In the genomic region with DNA sequence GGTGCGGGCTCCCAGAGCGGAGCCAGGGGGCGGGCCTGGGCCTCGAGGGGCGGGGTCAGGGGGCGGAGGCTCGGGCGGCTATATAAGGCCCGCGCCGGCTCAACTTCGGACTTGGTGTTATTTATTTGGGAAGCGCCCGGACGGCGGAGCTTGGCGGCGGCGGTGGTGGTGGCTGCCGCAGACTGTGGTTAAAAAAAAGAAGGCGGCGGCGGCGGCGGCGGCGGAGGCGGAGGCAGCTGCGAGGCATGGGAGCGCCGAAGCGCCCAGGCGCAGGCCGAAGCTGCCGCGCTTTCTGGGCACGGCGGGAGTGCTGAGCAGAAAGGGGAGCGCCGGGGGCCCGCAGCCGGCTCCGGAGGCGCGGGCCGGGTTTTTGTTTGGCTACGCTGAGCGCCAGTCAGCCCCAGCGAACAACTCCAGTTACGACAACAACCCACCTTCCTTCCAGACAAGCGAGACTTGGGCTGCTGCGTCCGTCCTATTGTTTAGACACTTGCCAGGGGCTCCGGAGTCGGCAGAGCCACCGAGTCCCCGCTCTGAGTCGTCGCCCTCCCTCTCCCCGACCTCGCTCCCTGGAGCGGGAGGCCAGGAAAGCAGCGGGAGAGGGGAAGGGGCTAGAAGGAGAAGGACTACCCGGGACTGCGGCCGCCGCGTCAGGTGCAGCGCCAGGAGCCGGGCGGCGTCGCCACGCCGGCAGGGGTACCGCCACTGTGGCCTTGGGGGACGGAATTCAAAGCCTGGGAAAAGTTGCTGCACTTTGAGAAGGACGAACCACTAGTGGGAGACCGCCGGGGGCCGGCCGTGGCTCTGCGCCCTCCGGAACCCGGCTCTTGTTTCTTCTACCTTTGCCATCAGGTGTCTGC, we compare ENCODE assay signal across 1 cellular context.
TF ChIP-seq lines count a peak whose summit lies in the region.

A gene with protein sequence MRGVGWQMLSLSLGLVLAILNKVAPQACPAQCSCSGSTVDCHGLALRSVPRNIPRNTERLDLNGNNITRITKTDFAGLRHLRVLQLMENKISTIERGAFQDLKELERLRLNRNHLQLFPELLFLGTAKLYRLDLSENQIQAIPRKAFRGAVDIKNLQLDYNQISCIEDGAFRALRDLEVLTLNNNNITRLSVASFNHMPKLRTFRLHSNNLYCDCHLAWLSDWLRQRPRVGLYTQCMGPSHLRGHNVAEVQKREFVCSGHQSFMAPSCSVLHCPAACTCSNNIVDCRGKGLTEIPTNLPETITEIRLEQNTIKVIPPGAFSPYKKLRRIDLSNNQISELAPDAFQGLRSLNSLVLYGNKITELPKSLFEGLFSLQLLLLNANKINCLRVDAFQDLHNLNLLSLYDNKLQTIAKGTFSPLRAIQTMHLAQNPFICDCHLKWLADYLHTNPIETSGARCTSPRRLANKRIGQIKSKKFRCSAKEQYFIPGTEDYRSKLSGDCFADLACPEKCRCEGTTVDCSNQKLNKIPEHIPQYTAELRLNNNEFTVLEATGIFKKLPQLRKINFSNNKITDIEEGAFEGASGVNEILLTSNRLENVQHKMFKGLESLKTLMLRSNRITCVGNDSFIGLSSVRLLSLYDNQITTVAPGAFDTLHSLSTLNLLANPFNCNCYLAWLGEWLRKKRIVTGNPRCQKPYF (N-terminal part only) (plus strand): TSS at position 110 of the 860 bp plus-strand sequence. CDS start 1,911 bp downstream, outside the sequence.

TF ChIP-seq in A549, 52 proteins besides CTCF, POLR2A, EP300 and RAD21 (continued from another document):
- TF ChIP-seq, protein P1, sequence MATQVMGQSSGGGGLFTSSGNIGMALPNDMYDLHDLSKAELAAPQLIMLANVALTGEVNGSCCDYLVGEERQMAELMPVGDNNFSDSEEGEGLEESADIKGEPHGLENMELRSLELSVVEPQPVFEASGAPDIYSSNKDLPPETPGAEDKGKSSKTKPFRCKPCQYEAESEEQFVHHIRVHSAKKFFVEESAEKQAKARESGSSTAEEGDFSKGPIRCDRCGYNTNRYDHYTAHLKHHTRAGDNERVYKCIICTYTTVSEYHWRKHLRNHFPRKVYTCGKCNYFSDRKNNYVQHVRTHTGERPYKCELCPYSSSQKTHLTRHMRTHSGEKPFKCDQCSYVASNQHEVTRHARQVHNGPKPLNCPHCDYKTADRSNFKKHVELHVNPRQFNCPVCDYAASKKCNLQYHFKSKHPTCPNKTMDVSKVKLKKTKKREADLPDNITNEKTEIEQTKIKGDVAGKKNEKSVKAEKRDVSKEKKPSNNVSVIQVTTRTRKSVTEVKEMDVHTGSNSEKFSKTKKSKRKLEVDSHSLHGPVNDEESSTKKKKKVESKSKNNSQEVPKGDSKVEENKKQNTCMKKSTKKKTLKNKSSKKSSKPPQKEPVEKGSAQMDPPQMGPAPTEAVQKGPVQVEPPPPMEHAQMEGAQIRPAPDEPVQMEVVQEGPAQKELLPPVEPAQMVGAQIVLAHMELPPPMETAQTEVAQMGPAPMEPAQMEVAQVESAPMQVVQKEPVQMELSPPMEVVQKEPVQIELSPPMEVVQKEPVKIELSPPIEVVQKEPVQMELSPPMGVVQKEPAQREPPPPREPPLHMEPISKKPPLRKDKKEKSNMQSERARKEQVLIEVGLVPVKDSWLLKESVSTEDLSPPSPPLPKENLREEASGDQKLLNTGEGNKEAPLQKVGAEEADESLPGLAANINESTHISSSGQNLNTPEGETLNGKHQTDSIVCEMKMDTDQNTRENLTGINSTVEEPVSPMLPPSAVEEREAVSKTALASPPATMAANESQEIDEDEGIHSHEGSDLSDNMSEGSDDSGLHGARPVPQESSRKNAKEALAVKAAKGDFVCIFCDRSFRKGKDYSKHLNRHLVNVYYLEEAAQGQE (IDR thresholded peaks at IDR 0.05): no peak
- TF ChIP-seq, protein P2, sequence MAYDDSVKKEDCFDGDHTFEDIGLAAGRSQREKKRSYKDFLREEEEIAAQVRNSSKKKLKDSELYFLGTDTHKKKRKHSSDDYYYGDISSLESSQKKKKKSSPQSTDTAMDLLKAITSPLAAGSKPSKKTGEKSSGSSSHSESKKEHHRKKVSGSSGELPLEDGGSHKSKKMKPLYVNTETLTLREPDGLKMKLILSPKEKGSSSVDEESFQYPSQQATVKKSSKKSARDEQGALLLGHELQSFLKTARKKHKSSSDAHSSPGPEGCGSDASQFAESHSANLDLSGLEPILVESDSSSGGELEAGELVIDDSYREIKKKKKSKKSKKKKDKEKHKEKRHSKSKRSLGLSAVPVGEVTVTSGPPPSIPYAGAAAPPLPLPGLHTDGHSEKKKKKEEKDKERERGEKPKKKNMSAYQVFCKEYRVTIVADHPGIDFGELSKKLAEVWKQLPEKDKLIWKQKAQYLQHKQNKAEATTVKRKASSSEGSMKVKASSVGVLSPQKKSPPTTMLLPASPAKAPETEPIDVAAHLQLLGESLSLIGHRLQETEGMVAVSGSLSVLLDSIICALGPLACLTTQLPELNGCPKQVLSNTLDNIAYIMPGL (CRISPR knock-in tag; IDR thresholded peaks at IDR 0.05; ENCODE audit: borderline replicate concordance): no peak
- TF ChIP-seq HOXB5 (CRISPR knock-in tag; IDR thresholded peaks at IDR 0.05): no peak
- no peak for TF ChIP-seq ZNF302 (CRISPR knock-in tag; IDR thresholded peaks at IDR 0.05)
